28 cellular contexts compared by ENCODE assay signal in the genomic region with DNA sequence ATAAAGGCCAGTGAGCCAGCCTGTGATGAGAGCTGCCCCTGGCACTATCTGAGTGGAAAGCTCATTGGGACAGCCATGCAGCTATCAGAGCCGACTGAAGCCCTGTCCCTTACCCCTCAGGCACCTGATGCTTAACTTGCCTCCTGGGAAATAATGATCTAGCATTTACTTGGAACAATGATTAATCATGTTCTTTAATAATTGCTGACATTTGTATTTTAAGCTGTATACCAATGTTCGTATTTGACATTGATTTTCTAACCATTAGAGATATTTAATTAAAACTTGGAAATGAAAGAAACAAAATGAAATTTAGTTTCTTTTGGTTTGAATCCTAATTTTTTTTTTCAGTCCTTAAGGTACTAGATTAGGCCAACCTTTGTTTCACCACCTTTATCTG. TPM values are rescaled to one million over a fixed set of nuclear protein-coding genes. Genes with fewer than 3 reads are reported as not detected.
"Had no signal": no experiment of that assay in that cellular context is flagged by ENCODE, and none has a peak within 500 bp of the region (broad histone marks: within the 10 kb centered on the region; RNA-seq: fewer than 3 reads in every experiment).

No MANE protein-coding gene starts in this region.

- H3K27me3 ChIP-seq: brain microvascular endothelial cell had no signal

- H3K4me1 ChIP-seq: SJCRH30 had no signal

- H3K4me3 ChIP-seq: SJCRH30, SK-N-MC had no signal

- H3K9me3 Mint-ChIP-seq: activated CD4-positive, alpha-beta memory T cell treated with anti-CD3 and anti-CD28 coated beads for 36 hours; activated CD4-positive, alpha-beta T cell treated with anti-CD3 and anti-CD28 coated beads, Interleukin-2, amount 10 ng/mL, durations not matched to agents 7 days and 5 days; activated naive CD4-positive, alpha-beta T cell treated with anti-CD3 and anti-CD28 coated beads for 36 hours; activated naive CD4-positive, alpha-beta T cell treated with anti-CD3 and anti-CD28 coated beads, Interleukin-2, amount 50 U/mL, for 72 hours had no signal

- DNase-seq: activated CD4-positive, alpha-beta memory T cell treated with anti-CD3 and anti-CD28 coated beads for 36 hours; activated CD4-positive, alpha-beta T cell treated with anti-CD3 and anti-CD28 coated beads, Interleukin-2, amount 10 ng/mL, durations not matched to agents 7 days and 5 days; activated CD8-positive, alpha-beta memory T cell treated with anti-CD3 and anti-CD28 coated beads for 24 hours; activated CD8-positive, alpha-beta memory T cell treated with anti-CD3 and anti-CD28 coated beads, Interleukin-2, amount 10 ng/mL, durations not matched to agents 7 days and 5 days; activated CD8-positive, alpha-beta memory T cell treated with anti-CD3 and anti-CD28 coated beads, Interleukin-2, amount 50 U/mL, for 48 hours; activated gamma-delta T cell treated with Interleukin-2 at 50 U/mL for 16 hours; activated naive CD4-positive, alpha-beta T cell treated with anti-CD3 and anti-CD28 coated beads for 36 hours; activated T-cell treated with anti-CD3 and anti-CD28 coated beads, Interleukin-2, amount 50 U/mL, for 1 hour; amniotic stem cell; brain microvascular endothelial cell; NCI-H1105; NCI-H1417 treated with DMSO at 0.1 percent for 48 hours; NCI-H187 treated with DMSO at 0.1 percent for 48 hours; NCI-H2081 treated with DMSO at 0.1 percent for 48 hours; NCI-H226; NCI-H446 treated with DMSO at 0.1 percent for 48 hours; NCI-H524 treated with DMSO at 0.1 percent for 48 hours; SHP77; SJCRH30; T1000 had no signal

- H3K27ac Mint-ChIP-seq: activated CD4-positive, alpha-beta memory T cell treated with anti-CD3 and anti-CD28 coated beads for 36 hours; activated CD4-positive, alpha-beta T cell treated with anti-CD3 and anti-CD28 coated beads, Interleukin-2, amount 10 ng/mL, durations not matched to agents 7 days and 5 days; activated naive CD4-positive, alpha-beta T cell treated with anti-CD3 and anti-CD28 coated beads for 36 hours had no signal

- ATAC-seq: activated CD8-positive, alpha-beta memory T cell treated with anti-CD3 and anti-CD28 coated beads, Interleukin-2, amount 10 ng/mL, durations not matched to agents 7 days and 5 days; activated naive CD4-positive, alpha-beta T cell treated with anti-CD3 and anti-CD28 coated beads, Interleukin-2, amount 50 U/mL, for 72 hours; Panc1 had no signal

- H3K27me3 Mint-ChIP-seq: activated CD4-positive, alpha-beta memory T cell treated with anti-CD3 and anti-CD28 coated beads for 36 hours; activated CD4-positive, alpha-beta T cell treated with anti-CD3 and anti-CD28 coated beads, Interleukin-2, amount 10 ng/mL, durations not matched to agents 7 days and 5 days; activated CD8-positive, alpha-beta memory T cell treated with anti-CD3 and anti-CD28 coated beads, Interleukin-2, amount 10 ng/mL, durations not matched to agents 7 days and 5 days had no signal

- H3K4me3 Mint-ChIP-seq: activated CD4-positive, alpha-beta memory T cell treated with anti-CD3 and anti-CD28 coated beads for 36 hours; activated CD4-positive, alpha-beta T cell treated with anti-CD3 and anti-CD28 coated beads, Interleukin-2, amount 10 ng/mL, durations not matched to agents 7 days and 5 days; activated CD8-positive, alpha-beta memory T cell treated with anti-CD3 and anti-CD28 coated beads, Interleukin-2, amount 10 ng/mL, durations not matched to agents 7 days and 5 days; activated naive CD4-positive, alpha-beta T cell treated with anti-CD3 and anti-CD28 coated beads for 36 hours had no signal

- H3K9me3 ChIP-seq: SJCRH30 had no signal

- H3K27ac ChIP-seq: brain microvascular endothelial cell, SJCRH30, SK-N-MC had no signal

RNA-seq across cellular contexts. Expression of a gene that starts 27.9 kb away (rescaled TPM):
- total RNA-seq: activated CD4-positive, alpha-beta memory T cell treated with anti-CD3 and anti-CD28 coated beads for 36 hours; activated CD4-positive, alpha-beta T cell treated with anti-CD3 and anti-CD28 coated beads, Interleukin-2, amount 10 ng/mL, durations not matched to agents 7 days and 5 days; activated CD8-positive, alpha-beta memory T cell treated with anti-CD3 and anti-CD28 coated beads, Interleukin-2, amount 10 ng/mL, durations not matched to agents 7 days and 5 days; activated naive CD4-positive, alpha-beta T cell treated with anti-CD3 and anti-CD28 coated beads for 36 hours; activated naive CD4-positive, alpha-beta T cell treated with anti-CD3 and anti-CD28 coated beads, Interleukin-2, amount 50 U/mL, for 72 hours; aorta; M059J; RPMI7951; SJCRH30; T-helper 1 cell treated with Interleukin-12 subunit alpha and Interleukin-12 subunit beta and Interleukin-4 antibody, amounts not matched to agents 30 ng/mL and 1 ng/mL, for 36 hours; T-helper 2 cell treated with Interferon-gamma antibody and Interleukin-4, amounts not matched to agents 100 ng/mL and 5 ng/mL, for 36 hours had no signal
